22 cellular contexts compared by ENCODE assay signal in genomic region chr2:56313541-56313940, GRCh38.
DNase-seq lines count a peak whose midpoint lies in the region; ATAC-seq and TF ChIP-seq lines count a peak whose summit lies in the region.
"Had no signal": no experiment of that assay in that cellular context is flagged by ENCODE, and none has a peak within 500 bp of the region (broad histone marks: within the 10 kb centered on the region; RNA-seq: fewer than 3 reads in every experiment).

No MANE protein-coding gene starts in this region.

- H3K27me3 ChIP-seq in left ventricle myocardium inferior (ENCODE audit: low read depth) (no peaks in the 10 kb centered on the region), right lobe of liver (no peaks in the 10 kb centered on the region)
- H3K27me3 ChIP-seq: ovary had no signal

- peaks cover 11% of the 10 kb centered on the region for H3K4me1 Mint-ChIP-seq in type B pancreatic cell (ENCODE audit: unreplicated experiment)
- H3K4me1 Mint-ChIP-seq: activated B cell treated with CpG ODN at 0.5 μM for 24 hours; CD8-positive, alpha-beta memory T cell; naive B cell had no signal

- WGBS in right lobe of liver (ENCODE audit: insufficient coverage, low coverage, low lambda C conversion rate, missing lambda C conversion rate): 17% methylated on average over 1 of the region's 1 CpG

- H3K9me3 ChIP-seq in left ventricle myocardium inferior (replicated peaks) (no peaks in the 10 kb centered on the region), right lobe of liver (no peaks in the 10 kb centered on the region)
- H3K9me3 ChIP-seq: ovary had no signal

- H3K27ac ChIP-seq in left ventricle myocardium inferior (replicated peaks) (peak overlapping the region; percentile 76), right lobe of liver (no peak overlapping the region)
- H3K27ac ChIP-seq: ovary, SK-N-MC had no signal

- DNase-seq in left ventricle myocardium inferior: no peak
- no peak for DNase-seq in Right ventricle myocardium superior
- peak; percentile 83 for DNase-seq in NCI-H69 (lab: John Stamatoyannopoulos, UW)
- peak in 2 of 3 donors; percentile 52 to 76 for DNase-seq in right lobe of liver
- DNase-seq in type B pancreatic cell (ENCODE audit: extremely low spot score, unreplicated experiment): no peak
- no peak for DNase-seq in erythroblast (lab: John Stamatoyannopoulos, UW)
- DNase-seq: activated B cell treated with CpG ODN at 0.5 μM for 24 hours; activated naive CD4-positive, alpha-beta T cell; activated T-cell treated with anti-CD3 and anti-CD28 coated beads, Interleukin-2, amount 50 U/mL, for 24 hours; CD8-positive, alpha-beta memory T cell; dermis blood vessel endothelial cell; EL; hippocampal formation; naive B cell; ovary; stimulated activated CD4-positive, alpha-beta T cell treated with anti-CD3 and anti-CD28 coated beads, Interleukin-2, amount 100 ng/mL, for 24 hours; stimulated activated naive CD4-positive, alpha-beta T cell treated with Interleukin-2 at 50 U/mL for 16 hours; T1000; trophoblast cell had no signal

- TF ChIP-seq POLR2A in right lobe of liver (IDR thresholded peaks at IDR 0.05) (no peak), erythroblast (IDR thresholded peaks at IDR 0.05; ENCODE audit: low read length) (no peak)

- H3K4me3 Mint-ChIP-seq in type B pancreatic cell: no peak overlapping the region
- H3K4me3 Mint-ChIP-seq: activated B cell treated with CpG ODN at 0.5 μM for 24 hours; activated T-cell treated with anti-CD3 and anti-CD28 coated beads, Interleukin-2, amount 50 U/mL, for 24 hours; CD8-positive, alpha-beta memory T cell; naive B cell had no signal

- H3K27me3 Mint-ChIP-seq in type B pancreatic cell: peaks cover 7% of the 10 kb centered on the region
- H3K27me3 Mint-ChIP-seq: activated B cell treated with CpG ODN at 0.5 μM for 24 hours; activated T-cell treated with anti-CD3 and anti-CD28 coated beads, Interleukin-2, amount 50 U/mL, for 24 hours; CD8-positive, alpha-beta memory T cell; naive B cell had no signal

- H3K36me3 ChIP-seq in left ventricle myocardium inferior: no peaks in the 10 kb centered on the region
- H3K36me3 ChIP-seq in right lobe of liver: no peaks in the 10 kb centered on the region
- H3K36me3 ChIP-seq: ovary had no signal

- H3K36me3 Mint-ChIP-seq in type B pancreatic cell: no peaks in the 10 kb centered on the region
- H3K36me3 Mint-ChIP-seq: CD8-positive, alpha-beta memory T cell; naive B cell had no signal

- TF ChIP-seq CTCF in left ventricle myocardium inferior (IDR thresholded peaks at IDR 0.05; ENCODE audit: borderline replicate concordance) (no peak), right lobe of liver (IDR thresholded peaks at IDR 0.05) (no peak), type B pancreatic cell (conservative IDR thresholded peaks at IDR 0.05) (no peak)

- peak overlapping the region; percentile 5 for H3K27ac Mint-ChIP-seq in type B pancreatic cell
- H3K27ac Mint-ChIP-seq: activated B cell treated with CpG ODN at 0.5 μM for 24 hours; activated T-cell treated with anti-CD3 and anti-CD28 coated beads, Interleukin-2, amount 50 U/mL, for 24 hours; CD8-positive, alpha-beta memory T cell had no signal

- ATAC-seq in Right ventricle myocardium superior (ENCODE audit: poor library complexity): no peak
- ATAC-seq in right lobe of liver: peak; percentile 57 to 93 (median 74)
- no peak for ATAC-seq in GM19463 (IDR thresholded peaks at IDR 0.05; ENCODE audit: unreplicated experiment)
- ATAC-seq in HG03097 (IDR thresholded peaks at IDR 0.05; ENCODE audit: low FRiP score, unreplicated experiment): no peak

- H3K4me1 ChIP-seq in left ventricle myocardium inferior: peaks cover 38% of the 10 kb centered on the region
- H3K4me1 ChIP-seq in right lobe of liver: no peaks in the 10 kb centered on the region

- H3K4me3 ChIP-seq in left ventricle myocardium inferior (no peak overlapping the region), right lobe of liver (no peak overlapping the region)
- H3K4me3 ChIP-seq: ovary, SK-N-MC had no signal

- intact Hi-C loops in left ventricle myocardium inferior (cut with micrococcal nuclease) (no loop called here), Right ventricle myocardium superior (cut with DNase I) (no loop called here), right lobe of liver (cut with DNase I) (no loop called here)

- no peaks in the 10 kb centered on the region for H3K9me3 Mint-ChIP-seq in type B pancreatic cell
- H3K9me3 Mint-ChIP-seq: activated B cell treated with CpG ODN at 0.5 μM for 24 hours had no signal

Comparison
In these comparisons a context has a peak if more than half of its experiments do, and no peak if none do; other contexts are left out.
1. DNase-seq: peak in NCI-H69 (single experiment) and right lobe of liver (2 of 3); none in left ventricle myocardium inferior (single experiment), Right ventricle myocardium superior (single experiment), type B pancreatic cell (single experiment) and erythroblast (0 of 2).
2. ATAC-seq: peak in right lobe of liver (4 of 4); none in Right ventricle myocardium superior (single experiment), GM19463 (single experiment) and HG03097 (single experiment).